ENCODE assay signal across 9 cellular contexts in the genomic region with DNA sequence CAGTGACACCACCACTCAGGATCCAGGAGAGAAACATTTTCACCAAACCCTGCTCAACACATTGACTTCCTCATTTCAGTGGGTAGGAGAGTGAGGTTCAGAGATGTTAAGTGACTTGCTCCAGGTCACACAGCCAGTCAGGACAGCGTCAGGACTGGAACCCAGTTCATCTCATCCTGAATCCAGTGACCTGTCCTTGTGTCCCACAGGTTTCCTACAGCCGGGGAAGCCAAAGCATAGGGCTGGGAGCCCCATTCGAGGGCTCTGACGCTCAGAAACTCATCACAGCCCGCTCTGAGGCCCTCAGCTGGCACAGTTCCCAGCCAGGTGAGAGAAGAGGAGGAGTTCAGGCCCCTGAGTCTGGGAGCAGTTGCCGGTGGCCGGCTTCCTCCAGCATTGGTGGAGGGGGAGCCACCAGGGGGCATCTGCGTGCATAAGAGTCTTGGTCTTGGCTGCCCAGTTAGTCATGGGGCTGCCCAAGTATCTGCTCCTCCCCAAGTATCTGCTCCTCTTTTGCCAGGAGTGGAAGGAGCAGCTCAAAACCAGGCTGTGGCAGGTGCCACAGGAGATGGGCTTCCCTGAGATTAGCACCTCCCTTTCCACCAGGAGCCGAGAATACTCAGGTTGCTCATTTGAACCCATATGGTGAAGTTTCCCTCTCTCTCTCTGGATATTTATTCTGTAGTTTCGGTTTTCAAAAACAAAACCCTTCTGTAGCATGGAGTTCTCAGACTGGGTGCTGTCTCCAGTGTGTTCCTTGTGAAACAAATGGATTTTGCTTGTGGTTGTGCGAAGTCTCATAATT. TPM values are rescaled to one million over a fixed set of nuclear protein-coding genes. Genes with fewer than 3 reads are reported as not detected.
DNase-seq lines count a peak whose midpoint lies in the region; ATAC-seq, FAIRE-seq and TF ChIP-seq lines count a peak whose summit lies in the region.
"Had no signal": no experiment of that assay in that cellular context is flagged by ENCODE, and none has a peak within 500 bp of the region (broad histone marks: within the 10 kb centered on the region; RNA-seq: fewer than 3 reads in every experiment).

No MANE protein-coding gene starts in this region.

- DNase-seq in DMS153 treated with DMSO at 0.1 percent for 48 hours (lab: John Stamatoyannopoulos, UW; ENCODE audit: unreplicated experiment) = peak; percentile 1
- peak; percentile 85 for DNase-seq in NCI-H748 (lab: John Stamatoyannopoulos, UW; ENCODE audit: unreplicated experiment)
- peak; percentile 21 to 48 (median 30) for DNase-seq in K562 (ENCODE audit: extremely low read depth in 1 of 4, low spot score in 3 of 4)
- DNase-seq in kidney tubule cell (ENCODE audit: low spot score) = peak; percentile 62
- peak; percentile 33 for DNase-seq in testis
- no peak for DNase-seq in NCI-H2081 treated with DMSO at 0.1 percent for 48 hours (lab: John Stamatoyannopoulos, UW)
- no peak for DNase-seq in NCI-H774 (lab: John Stamatoyannopoulos, UW)

- ATAC-seq in GM21825 (IDR thresholded peaks at IDR 0.05; ENCODE audit: unreplicated experiment) (peak; percentile 60), K562 (peak; percentile 73)

- intact Hi-C loops in K562 (cut with micrococcal nuclease) = no loop called here
- intact Hi-C loops in testis (cut with DNase I; ENCODE audit: low total_unique reads) = no loop called here

- H3K9me3 ChIP-seq in K562 (replicated peaks; ENCODE audit: control insufficient read depth, insufficient read depth, low read depth, low read length) (no peaks in the 10 kb centered on the region), testis (no peaks in the 10 kb centered on the region)
- H3K9me3 ChIP-seq: SJSA1 had no signal

- peak; percentile 40 to 46 (median 45); a peak in 4 of 6 replicates for TF ChIP-seq CTCF in K562 (IDR thresholded peaks at IDR 0.05 in 2 of 3, conservative IDR thresholded peaks at IDR 0.05 in 1 of 3; ENCODE audit: insufficient read depth in 2 of 3, low read depth in 1 of 3, low read length in 3 of 3)
- no peak for TF ChIP-seq CTCF in testis (IDR thresholded peaks at IDR 0.05)

- no peak overlapping the region for H3K27ac ChIP-seq in K562 (ENCODE audit: extremely low read depth, low read depth, low read length)
- H3K27ac ChIP-seq in testis = no peak overlapping the region
- H3K27ac ChIP-seq: SJSA1 had no signal

- H3K4me2 ChIP-seq in K562 (ENCODE audit: insufficient read depth, low read length) = no peak overlapping the region

- BruUV-seq in K562 (replicated peaks; lab: Mats Ljungman, UMichigan) = no TSS peak

- no peaks in the 10 kb centered on the region for H3K79me2 ChIP-seq in K562 (ENCODE audit: control insufficient read depth, insufficient read depth, low read length)

- no peaks in the 10 kb centered on the region for H4K20me1 ChIP-seq in K562 (replicated peaks; ENCODE audit: control insufficient read depth, insufficient read depth, low read length)

- in situ Hi-C loops in K562 (cut with MboI) = no loop called here

- H3K9ac ChIP-seq in K562 (ENCODE audit: insufficient read depth in 1 of 2, low read depth in 2 of 2, low read length in 2 of 2) = no peak overlapping the region

- CTCF ChIA-PET in K562 (lab: Yijun Ruan, JAX; ENCODE audit: low intra/inter-chr PET ratio) = interaction anchor here (0.6 kb wide), 1 partner anchor 82 kb away, joined by 3 read pairs; no protein-coding TSS in a partner anchor

- 2% methylated on average over 9 of the region's 11 CpGs for WGBS in K562 (ENCODE audit: insufficient coverage, low coverage, missing lambda C conversion rate)
- 66 to 92% methylated on average over 3 to 11 of the region's 11 CpGs for WGBS in testis, 2 donors

- H3K9me1 ChIP-seq in K562 (ENCODE audit: control insufficient read depth, insufficient read depth, low read length) = no peaks in the 10 kb centered on the region

- no peak for FAIRE-seq in K562 (lab: Jason Lieb, UNC)

- TF ChIP-seq POLR2A in K562 (conservative IDR thresholded peaks at IDR 0.05) (no peak), testis (IDR thresholded peaks at IDR 0.05) (no peak)

- H3K27me3 ChIP-seq in K562 (ENCODE audit: control insufficient read depth in 2 of 2, insufficient read depth in 2 of 2, low read length in 2 of 2) = peaks cover 0 to 40% of the 10 kb centered on the region in 2 experiments; a peak in 3 of 5 replicates
- H3K27me3 ChIP-seq in testis = no peaks in the 10 kb centered on the region
- H3K27me3 ChIP-seq: SJSA1 had no signal

- H3K36me3 ChIP-seq in K562 (ENCODE audit: control insufficient read depth, insufficient read depth, low read length) (no peaks in the 10 kb centered on the region), testis (ENCODE audit: low read depth, missing control alignments) (no peaks in the 10 kb centered on the region)
- H3K36me3 ChIP-seq: SJSA1 had no signal

- H3K4me1 ChIP-seq in K562 (replicated peaks in 1 of 2; ENCODE audit: control insufficient read depth in 2 of 2, insufficient read depth in 2 of 2, low read length in 2 of 2) (no peaks in the 10 kb centered on the region), testis (no peaks in the 10 kb centered on the region)
- H3K4me1 ChIP-seq: SJSA1 had no signal

- no peak for TF ChIP-seq EP300 in K562 (IDR thresholded peaks at IDR 0.05; ENCODE audit: low read length)

- H3K4me3 ChIP-seq in K562 (no peak overlapping the region), testis (no peak overlapping the region)
- H3K4me3 ChIP-seq: SJSA1 had no signal

- no peak overlapping the region for H2AFZ ChIP-seq in K562 (ENCODE audit: low read depth, low read length)

- peak in 1 of 2 experiments; percentile 22; a peak in 1 of 4 replicates for TF ChIP-seq RAD21 in K562 (CRISPR knock-in tag; conservative IDR thresholded peaks at IDR 0.05 in 1 of 2, IDR thresholded peaks at IDR 0.05 in 1 of 2)

- POLR2A ChIA-PET in K562 (lab: Yijun Ruan, JAX) = no interaction called here

TF ChIP-seq in K562, 482 proteins besides CTCF, POLR2A, EP300 and RAD21:
- peak; percentile 62 for TF ChIP-seq RBM25 (IDR thresholded peaks at IDR 0.05; ENCODE audit: low read depth, low read length, severe bottlenecking)
- TF ChIP-seq ELF1 (tag; IDR thresholded peaks at IDR 0.05) = no peak
- TF ChIP-seq, protein P1, sequence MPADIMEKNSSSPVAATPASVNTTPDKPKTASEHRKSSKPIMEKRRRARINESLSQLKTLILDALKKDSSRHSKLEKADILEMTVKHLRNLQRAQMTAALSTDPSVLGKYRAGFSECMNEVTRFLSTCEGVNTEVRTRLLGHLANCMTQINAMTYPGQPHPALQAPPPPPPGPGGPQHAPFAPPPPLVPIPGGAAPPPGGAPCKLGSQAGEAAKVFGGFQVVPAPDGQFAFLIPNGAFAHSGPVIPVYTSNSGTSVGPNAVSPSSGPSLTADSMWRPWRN (IDR thresholded peaks at IDR 0.05; ENCODE audit: low read depth) = no peak
- TF ChIP-seq NFIC (IDR thresholded peaks at IDR 0.05) = peak; percentile 37; the same call in 1 of the 2 replicates
- peak; percentile 56; the same call in 1 of the 2 replicates for TF ChIP-seq SPI1 (IDR thresholded peaks at IDR 0.05; ENCODE audit: borderline replicate concordance, low read depth, low read length)
- TF ChIP-seq MCM5 (IDR thresholded peaks at IDR 0.05; ENCODE audit: low read depth) = no peak
- peak; percentile 36 for TF ChIP-seq ZFP36 (IDR thresholded peaks at IDR 0.05; ENCODE audit: low read depth, low read length, partially characterized antibody)
- peak; percentile 49 for TF ChIP-seq CTCFL (IDR thresholded peaks at IDR 0.05; ENCODE audit: borderline replicate concordance, insufficient read depth, low read depth, low read length, poor library complexity, severe bottlenecking)
- TF ChIP-seq ZNF436 (CRISPR knock-in tag; IDR thresholded peaks at IDR 0.05) = no peak

RNA-seq across cellular contexts. Expression of gene TNFRSF13B, which starts 56.0 kb away (rescaled TPM):
- not detected in 2 replicates for total RNA-seq in K562 (2011; cell fraction: chromatin; rRNA removed; ENCODE audit: low replicate concordance)
- not detected in 2 replicates for total RNA-seq in K562 (2011; cell fraction: nucleolus; rRNA removed)
- total RNA-seq in K562 (2011; cell fraction: nucleoplasm; rRNA removed) = not detected in 2 replicates
- total RNA-seq in K562 (2014; rRNA removed) = not detected in 2 replicates
- total RNA-seq in K562 (2014; rRNA removed; fragmentation: Illumina TruSeq; extraction: Trizol) = not detected in 2 replicates
- not detected in 2 replicates for total RNA-seq in K562 (2015; rRNA removed; fragmentation: Illumina TruSeq; extraction: Trizol)
- total RNA-seq in K562 (2021) = 0.31 TPM in 1 of 2 replicates, not detected in the other
- not detected in 2 replicates for polyA plus RNA-seq in K562 (2011; rRNA removed)
- not detected in 2 replicates for polyA plus RNA-seq in K562 (2011; cell fraction: cytosol; rRNA removed)
- not detected in 2 replicates for polyA plus RNA-seq in K562 (2011; cell fraction: nucleus; rRNA removed)
- 0.11 TPM in 1 of 2 replicates, not detected in the other for polyA plus RNA-seq in K562 (2012)
- polyA plus RNA-seq in K562 (2014; fragmentation: Illumina TruSeq; extraction: Trizol) = not detected in 2 replicates
- polyA plus RNA-seq in K562 (2014; fragmentation: Nextera tagmentation; extraction: Ambion mirVana) = not detected
- not detected in 2 replicates for polyA plus RNA-seq in K562 (2014; rRNA removed)
- polyA minus RNA-seq in K562 (2011; rRNA and poly(A)+ RNA removed) = not detected in 2 replicates
- not detected in 2 replicates for polyA minus RNA-seq in K562 (2011; cell fraction: cytosol; rRNA and poly(A)+ RNA removed)
- polyA minus RNA-seq in K562 (2011; cell fraction: nucleus; rRNA and poly(A)+ RNA removed) = not detected in 2 replicates
- total RNA-seq in testis = not detected
- 0.59 TPM for polyA plus RNA-seq in testis (ENCODE audit: insufficient read depth, low read depth, low replicate concordance)
- total RNA-seq: SJSA1 had no signal

Comparison
In these comparisons a context has a peak if more than half of its experiments do, and no peak if none do; other contexts are left out.
1. DNase-seq: peak in DMS153 treated with DMSO at 0.1 percent for 48 hours (single experiment), NCI-H748 (single experiment), K562 (4 of 4), kidney tubule cell (single experiment) and testis (single experiment); none in NCI-H2081 treated with DMSO at 0.1 percent for 48 hours (single experiment) and NCI-H774 (single experiment).
2. CTCF ChIP-seq: peak in K562 (3 of 3); none in testis (0 of 3).